Comparison of ENCODE assay signal across 1 cellular context in the genomic region with DNA sequence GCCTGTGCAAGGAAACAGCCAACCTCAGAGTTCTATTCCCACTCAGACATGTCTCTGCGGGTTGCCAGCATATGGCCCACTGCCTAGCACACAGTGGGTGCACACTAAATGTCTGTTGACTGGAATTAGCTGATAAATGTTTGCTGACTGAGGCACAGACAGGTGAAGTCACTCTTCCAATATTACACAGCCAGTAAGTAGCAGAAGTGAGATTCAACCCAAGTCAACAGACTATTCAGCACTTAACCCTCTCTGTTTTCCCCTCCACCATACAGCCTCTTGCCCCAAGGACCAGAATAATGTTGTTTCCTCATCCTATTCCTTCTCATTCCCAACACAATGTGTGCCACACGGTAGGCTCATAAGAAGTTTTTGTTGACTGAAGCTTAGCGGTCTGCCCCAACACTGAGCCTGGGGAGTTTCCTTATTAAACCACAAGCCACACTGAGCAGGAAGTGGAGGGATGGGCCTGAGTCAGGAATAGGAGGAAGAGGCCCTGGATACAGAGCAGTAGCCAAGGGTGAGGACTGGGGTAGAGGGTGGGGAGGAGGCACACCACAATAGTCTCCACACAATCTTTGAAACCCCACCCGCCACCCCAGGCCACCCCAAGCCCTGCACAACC.
TF ChIP-seq lines count a peak whose summit lies in the region.

No MANE protein-coding gene starts in this region.

TF ChIP-seq in K562, 482 proteins besides CTCF, POLR2A, EP300 and RAD21:
- TF ChIP-seq E4F1 (CRISPR knock-in tag; IDR thresholded peaks at IDR 0.05; ENCODE audit: borderline replicate concordance) = no peak
- peak; percentile 72 for TF ChIP-seq ZNF12 (CRISPR knock-in tag; IDR thresholded peaks at IDR 0.05)
- no peak for TF ChIP-seq TFAM (CRISPR knock-in tag; conservative IDR thresholded peaks at IDR 0.05)
- no peak for TF ChIP-seq POLR3A (IDR thresholded peaks at IDR 0.05; ENCODE audit: borderline replicate concordance, extremely low read depth, insufficient read depth, insufficient read length)
- TF ChIP-seq, protein P1, sequence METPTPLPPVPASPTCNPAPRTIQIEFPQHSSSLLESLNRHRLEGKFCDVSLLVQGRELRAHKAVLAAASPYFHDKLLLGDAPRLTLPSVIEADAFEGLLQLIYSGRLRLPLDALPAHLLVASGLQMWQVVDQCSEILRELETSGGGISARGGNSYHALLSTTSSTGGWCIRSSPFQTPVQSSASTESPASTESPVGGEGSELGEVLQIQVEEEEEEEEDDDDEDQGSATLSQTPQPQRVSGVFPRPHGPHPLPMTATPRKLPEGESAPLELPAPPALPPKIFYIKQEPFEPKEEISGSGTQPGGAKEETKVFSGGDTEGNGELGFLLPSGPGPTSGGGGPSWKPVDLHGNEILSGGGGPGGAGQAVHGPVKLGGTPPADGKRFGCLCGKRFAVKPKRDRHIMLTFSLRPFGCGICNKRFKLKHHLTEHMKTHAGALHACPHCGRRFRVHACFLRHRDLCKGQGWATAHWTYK (CRISPR knock-in tag; IDR thresholded peaks at IDR 0.05) = no peak
- TF ChIP-seq POLR2G (IDR thresholded peaks at IDR 0.05; ENCODE audit: low read depth, low read length) = no peak
- TF ChIP-seq LCOR (CRISPR knock-in tag; IDR thresholded peaks at IDR 0.05) = no peak
- TF ChIP-seq GABPA (tag; conservative IDR thresholded peaks at IDR 0.05; ENCODE audit: low read depth) = 0 out of 2 replicates have a peak, but pooled peaks have one; percentile 17
- TF ChIP-seq BACH1 (tag; IDR thresholded peaks at IDR 0.05) = no peak
- TF ChIP-seq SPI1 (IDR thresholded peaks at IDR 0.05; ENCODE audit: borderline replicate concordance, low read depth, low read length) = peak; percentile 34; the same call in 1 of the 2 replicates
- peak; percentile 12; the same call in 1 of the 2 replicates for TF ChIP-seq BCOR (IDR thresholded peaks at IDR 0.05)
- TF ChIP-seq COPS2 (conservative IDR thresholded peaks at IDR 0.05) = no peak
- no peak for TF ChIP-seq MTA3 (IDR thresholded peaks at IDR 0.05; ENCODE audit: borderline replicate concordance)
- TF ChIP-seq POLR2AphosphoS5 (IDR thresholded peaks at IDR 0.05; ENCODE audit: control insufficient read depth, insufficient read depth, low read depth, low read length) = no peak
- peak; percentile 51; the same call in 1 of the 2 replicates for TF ChIP-seq ZNF263 (CRISPR knock-in tag; IDR thresholded peaks at IDR 0.05; ENCODE audit: borderline replicate concordance)
- TF ChIP-seq SMARCA5 (IDR thresholded peaks at IDR 0.05) = peak; percentile 42; the same call in 1 of the 2 replicates
- peak; percentile 56; the same call in 1 of the 2 replicates for TF ChIP-seq NFXL1 (CRISPR knock-in tag; IDR thresholded peaks at IDR 0.05)
- 0 out of 4 replicates have a peak, but pooled peaks of 1 of the 2 experiments have one; percentile 34 for TF ChIP-seq FOXA3 (CRISPR knock-in tag; conservative IDR thresholded peaks at IDR 0.05 in 1 of 2, IDR thresholded peaks at IDR 0.05 in 1 of 2)
- TF ChIP-seq ZBTB33 (CRISPR knock-in tag; IDR thresholded peaks at IDR 0.05) = no peak
- 0 out of 2 replicates have a peak, but pooled peaks have one; percentile 32 for TF ChIP-seq ELF2 (CRISPR knock-in tag; IDR thresholded peaks at IDR 0.05)
- TF ChIP-seq NBN (IDR thresholded peaks at IDR 0.05; ENCODE audit: low read depth) = no peak
- no peak for TF ChIP-seq USF2 (CRISPR knock-in tag; IDR thresholded peaks at IDR 0.05)
- TF ChIP-seq ETV6 (IDR thresholded peaks at IDR 0.05; ENCODE audit: borderline replicate concordance in 1 of 2, low read depth in 2 of 2, low read length in 1 of 2) = peak in 1 of 2 experiments; percentile 71; a peak in 1 of 4 replicates
- no peak for TF ChIP-seq ETV6 (CRISPR knock-in tag; IDR thresholded peaks at IDR 0.05; ENCODE audit: borderline replicate concordance)
- no peak for TF ChIP-seq THRAP3 (IDR thresholded peaks at IDR 0.05; ENCODE audit: borderline replicate concordance)
- no peak for TF ChIP-seq CEBPZ (IDR thresholded peaks at IDR 0.05; ENCODE audit: borderline replicate concordance, low read depth, low read length)
- peak; percentile 19; the same call in 1 of the 2 replicates for TF ChIP-seq ETV1 (tag; conservative IDR thresholded peaks at IDR 0.05; ENCODE audit: low read depth)
- peak; percentile 61; the same call in 1 of the 2 replicates for TF ChIP-seq ZNF3 (CRISPR knock-in tag; IDR thresholded peaks at IDR 0.05)
- no peak for TF ChIP-seq RAD51 (IDR thresholded peaks at IDR 0.05; ENCODE audit: borderline replicate concordance, low read depth)
- peak; percentile 33 for TF ChIP-seq CHD4 (IDR thresholded peaks at IDR 0.05; ENCODE audit: insufficient read depth, insufficient replicate concordance, low read depth, low read length, poor library complexity, severe bottlenecking)
- TF ChIP-seq MCM5 (IDR thresholded peaks at IDR 0.05; ENCODE audit: low read depth) = no peak
- TF ChIP-seq RFX5 (IDR thresholded peaks at IDR 0.05; ENCODE audit: low read depth, low read length) = no peak
- no peak for TF ChIP-seq SMARCC2 (IDR thresholded peaks at IDR 0.05; ENCODE audit: low read depth)
- 0 out of 2 replicates have a peak, but pooled peaks have one; percentile 28 for TF ChIP-seq ETV5 (CRISPR knock-in tag; IDR thresholded peaks at IDR 0.05; ENCODE audit: low read depth)
- no peak for TF ChIP-seq SUPT5H (IDR thresholded peaks at IDR 0.05)
- peak; percentile 59; the same call in 1 of the 2 replicates for TF ChIP-seq ZKSCAN1 (IDR thresholded peaks at IDR 0.05; ENCODE audit: low read depth, low read length)
- TF ChIP-seq FOXK1 (CRISPR knock-in tag; IDR thresholded peaks at IDR 0.05; ENCODE audit: borderline replicate concordance) = no peak
